Comparison of ENCODE assay signal across 12 cellular contexts in the genomic region with DNA sequence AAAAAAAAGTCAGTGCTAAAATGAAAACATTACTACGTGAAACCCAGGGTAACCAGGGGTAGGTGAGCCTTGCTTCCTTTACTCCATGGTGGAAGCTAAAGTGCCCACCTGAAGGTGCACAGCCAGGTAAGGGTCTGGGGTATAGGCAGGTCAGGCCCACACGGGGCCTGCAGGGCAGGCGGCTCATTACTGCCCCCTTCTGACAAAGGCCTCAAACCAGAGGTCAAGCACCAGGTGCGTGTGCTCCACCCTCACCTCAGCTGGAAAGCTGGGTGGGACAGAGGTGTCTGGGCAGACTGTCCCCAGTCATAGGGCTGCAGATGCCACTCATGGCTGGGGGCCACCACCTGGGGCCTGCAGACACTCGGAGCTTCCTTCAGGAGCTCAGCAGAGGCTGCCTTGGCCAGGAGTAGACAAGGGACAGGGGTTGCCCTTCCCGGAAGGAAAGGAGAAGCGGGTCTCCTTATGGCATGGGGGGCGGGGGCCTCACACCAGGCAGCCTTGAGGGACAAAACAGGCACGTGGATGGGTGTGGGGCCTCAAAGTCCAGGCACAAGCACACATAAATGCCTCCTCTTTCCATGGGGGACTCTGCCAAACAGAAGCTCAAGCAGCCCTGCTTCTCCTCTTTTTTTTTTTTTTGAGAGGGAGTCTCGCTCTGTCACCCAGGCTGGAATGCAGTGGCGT. TPM values are rescaled to one million over a fixed set of nuclear protein-coding genes. Genes with fewer than 3 reads are reported as not detected.
DNase-seq lines count a peak whose midpoint lies in the region; ATAC-seq and TF ChIP-seq lines count a peak whose summit lies in the region.
"Had no signal": no experiment of that assay in that cellular context is flagged by ENCODE, and none has a peak within 500 bp of the region (broad histone marks: within the 10 kb centered on the region; RNA-seq: fewer than 3 reads in every experiment).

No MANE protein-coding gene starts in this region.

- no peaks in the 10 kb centered on the region for H3K9me3 Mint-ChIP-seq in activated naive CD4-positive, alpha-beta T cell treated with anti-CD3 and anti-CD28 coated beads, Interleukin-2, amount 10 ng/mL, durations not matched to agents 7 days and 5 days
- no peaks in the 10 kb centered on the region for H3K9me3 Mint-ChIP-seq in activated naive CD4-positive, alpha-beta T cell treated with anti-CD3 and anti-CD28 coated beads for 36 hours
- no peaks in the 10 kb centered on the region for H3K9me3 Mint-ChIP-seq in stimulated activated effector memory CD8-positive, alpha-beta T cell treated with anti-CD3 and anti-CD28 coated beads, Interleukin-12 subunit alpha, Interleukin-12 subunit beta, amount 100 ng/mL, for 72 hours
- H3K9me3 Mint-ChIP-seq: IgD-negative memory B cell had no signal

- H3K27ac Mint-ChIP-seq in activated naive CD4-positive, alpha-beta T cell treated with anti-CD3 and anti-CD28 coated beads, Interleukin-2, amount 10 ng/mL, durations not matched to agents 7 days and 5 days: peak overlapping the region; percentile 55
- H3K27ac Mint-ChIP-seq in activated naive CD4-positive, alpha-beta T cell treated with anti-CD3 and anti-CD28 coated beads for 36 hours: no peak overlapping the region
- H3K27ac Mint-ChIP-seq in stimulated activated effector memory CD8-positive, alpha-beta T cell treated with anti-CD3 and anti-CD28 coated beads, Interleukin-12 subunit alpha, Interleukin-12 subunit beta, amount 100 ng/mL, for 72 hours: peak overlapping the region; percentile 97
- H3K27ac Mint-ChIP-seq: IgD-negative memory B cell had no signal

- H3K4me3 ChIP-seq in NB4 (ENCODE audit: low read depth, low read length) (no peak overlapping the region), epithelial cell of proximal tubule (ENCODE audit: low read depth, low read length) (no peak overlapping the region), vagina (no peak overlapping the region)

- no peak for DNase-seq in activated naive CD4-positive, alpha-beta T cell treated with anti-CD3 and anti-CD28 coated beads, Interleukin-2, amount 10 ng/mL, durations not matched to agents 7 days and 5 days
- DNase-seq in activated naive CD4-positive, alpha-beta T cell treated with anti-CD3 and anti-CD28 coated beads for 36 hours: no peak
- no peak for DNase-seq in NB4 (ENCODE audit: low read depth)
- DNase-seq in epithelial cell of proximal tubule (ENCODE audit: low read depth): no peak
- DNase-seq in stimulated activated effector memory CD8-positive, alpha-beta T cell treated with anti-CD3 and anti-CD28 coated beads, Interleukin-12 subunit alpha, Interleukin-12 subunit beta, amount 100 ng/mL, for 72 hours (ENCODE audit: low spot score in 2 of 2): no peak
- DNase-seq in NCI-H774 (lab: John Stamatoyannopoulos, UW): no peak
- no peak for DNase-seq in vagina (ENCODE audit: extremely low spot score in 2 of 2)
- DNase-seq: activated CD8-positive, alpha-beta memory T cell treated with anti-CD3 and anti-CD28 coated beads, Interleukin-2, amount 50 U/mL, for 4 hours; foreskin fibroblast; retina had no signal

- H3K4me3 Mint-ChIP-seq in activated naive CD4-positive, alpha-beta T cell treated with anti-CD3 and anti-CD28 coated beads, Interleukin-2, amount 10 ng/mL, durations not matched to agents 7 days and 5 days: no peak overlapping the region
- no peak overlapping the region for H3K4me3 Mint-ChIP-seq in activated naive CD4-positive, alpha-beta T cell treated with anti-CD3 and anti-CD28 coated beads for 36 hours
- H3K4me3 Mint-ChIP-seq in stimulated activated effector memory CD8-positive, alpha-beta T cell treated with anti-CD3 and anti-CD28 coated beads, Interleukin-12 subunit alpha, Interleukin-12 subunit beta, amount 100 ng/mL, for 72 hours: peak overlapping the region; percentile 71

- TF ChIP-seq CTCF in NB4 (IDR thresholded peaks at IDR 0.05; ENCODE audit: low read depth, low read length): peak; percentile 30
- peak; percentile 47 for TF ChIP-seq CTCF in epithelial cell of proximal tubule (conservative IDR thresholded peaks at IDR 0.05; ENCODE audit: low read depth, low read length)
- no peak for TF ChIP-seq CTCF in vagina (IDR thresholded peaks at IDR 0.05)

- TF ChIP-seq POLR2A in NB4 (IDR thresholded peaks at IDR 0.05; ENCODE audit: extremely low read depth, insufficient read length) (no peak), vagina (IDR thresholded peaks at IDR 0.05) (no peak)

- peaks cover 44% of the 10 kb centered on the region for H3K4me1 Mint-ChIP-seq in activated naive CD4-positive, alpha-beta T cell treated with anti-CD3 and anti-CD28 coated beads, Interleukin-2, amount 10 ng/mL, durations not matched to agents 7 days and 5 days
- H3K4me1 Mint-ChIP-seq in activated naive CD4-positive, alpha-beta T cell treated with anti-CD3 and anti-CD28 coated beads for 36 hours (ENCODE audit: low read depth): peaks cover 27% of the 10 kb centered on the region
- H3K4me1 Mint-ChIP-seq in stimulated activated effector memory CD8-positive, alpha-beta T cell treated with anti-CD3 and anti-CD28 coated beads, Interleukin-12 subunit alpha, Interleukin-12 subunit beta, amount 100 ng/mL, for 72 hours: peaks cover 47% of the 10 kb centered on the region

- CTCF ChIA-PET in activated naive CD4-positive, alpha-beta T cell treated with anti-CD3 and anti-CD28 coated beads, Interleukin-2, amount 10 ng/mL, durations not matched to agents 7 days and 5 days (lab: Charles Lee): interaction anchor here (0.6 to 6.9 kb wide), 9 partner anchors 9 to 110 kb away, joined by 3 to 50 read pairs (median 7); a partner anchor contains a TSS
- CTCF ChIA-PET in activated naive CD4-positive, alpha-beta T cell treated with anti-CD3 and anti-CD28 coated beads for 36 hours (lab: Charles Lee): interaction anchor here (0.6 to 1.9 kb wide), 4 partner anchors 10 to 149 kb away, joined by 3 to 5 read pairs (median 4); no protein-coding TSS in a partner anchor

- H3K4me1 ChIP-seq in vagina: peaks cover 43% of the 10 kb centered on the region

- H3K9me3 ChIP-seq in vagina: no peaks in the 10 kb centered on the region

- intact Hi-C loops in activated naive CD4-positive, alpha-beta T cell treated with anti-CD3 and anti-CD28 coated beads for 36 hours (cut with micrococcal nuclease): no loop called here
- intact Hi-C loops in vagina (cut with DNase I): no loop called here

- no peak for ATAC-seq in stimulated activated effector memory CD8-positive, alpha-beta T cell treated with anti-CD3 and anti-CD28 coated beads, Interleukin-12 subunit alpha, Interleukin-12 subunit beta, amount 100 ng/mL, for 72 hours
- no peak for ATAC-seq in GM18909 (IDR thresholded peaks at IDR 0.05; ENCODE audit: poor library complexity, unreplicated experiment)

- no peaks in the 10 kb centered on the region for H3K27me3 ChIP-seq in vagina

- no peaks in the 10 kb centered on the region for H3K36me3 ChIP-seq in vagina

- no peaks in the 10 kb centered on the region for H3K36me3 Mint-ChIP-seq in activated naive CD4-positive, alpha-beta T cell treated with anti-CD3 and anti-CD28 coated beads, Interleukin-2, amount 10 ng/mL, durations not matched to agents 7 days and 5 days
- H3K36me3 Mint-ChIP-seq in activated naive CD4-positive, alpha-beta T cell treated with anti-CD3 and anti-CD28 coated beads for 36 hours (ENCODE audit: low read depth): no peaks in the 10 kb centered on the region
- H3K36me3 Mint-ChIP-seq in stimulated activated effector memory CD8-positive, alpha-beta T cell treated with anti-CD3 and anti-CD28 coated beads, Interleukin-12 subunit alpha, Interleukin-12 subunit beta, amount 100 ng/mL, for 72 hours: peaks cover 6% of the 10 kb centered on the region
- H3K36me3 Mint-ChIP-seq: IgD-negative memory B cell had no signal

- H3K27ac ChIP-seq in vagina: no peak overlapping the region

- no peaks in the 10 kb centered on the region for H3K27me3 Mint-ChIP-seq in activated naive CD4-positive, alpha-beta T cell treated with anti-CD3 and anti-CD28 coated beads, Interleukin-2, amount 10 ng/mL, durations not matched to agents 7 days and 5 days
- H3K27me3 Mint-ChIP-seq in activated naive CD4-positive, alpha-beta T cell treated with anti-CD3 and anti-CD28 coated beads for 36 hours (ENCODE audit: low read depth): no peaks in the 10 kb centered on the region
- H3K27me3 Mint-ChIP-seq: IgD-negative memory B cell had no signal

RNA-seq across cellular contexts. Expression of a gene that starts 36.2 kb away (rescaled TPM):
- 10 to 100 TPM; 74.2 to 77.6 TPM for total RNA-seq in activated naive CD4-positive, alpha-beta T cell treated with anti-CD3 and anti-CD28 coated beads for 36 hours
- 80.3 and 82.0 TPM in 2 replicates for total RNA-seq in epithelial cell of proximal tubule
- total RNA-seq in vagina: 38.8 TPM

Comparison
In these comparisons a context has a peak if more than half of its experiments do, and no peak if none do; other contexts are left out.
1. CTCF ChIP-seq: peak in NB4 (single experiment) and epithelial cell of proximal tubule (single experiment); none in vagina (0 of 3).